In the genomic region with DNA sequence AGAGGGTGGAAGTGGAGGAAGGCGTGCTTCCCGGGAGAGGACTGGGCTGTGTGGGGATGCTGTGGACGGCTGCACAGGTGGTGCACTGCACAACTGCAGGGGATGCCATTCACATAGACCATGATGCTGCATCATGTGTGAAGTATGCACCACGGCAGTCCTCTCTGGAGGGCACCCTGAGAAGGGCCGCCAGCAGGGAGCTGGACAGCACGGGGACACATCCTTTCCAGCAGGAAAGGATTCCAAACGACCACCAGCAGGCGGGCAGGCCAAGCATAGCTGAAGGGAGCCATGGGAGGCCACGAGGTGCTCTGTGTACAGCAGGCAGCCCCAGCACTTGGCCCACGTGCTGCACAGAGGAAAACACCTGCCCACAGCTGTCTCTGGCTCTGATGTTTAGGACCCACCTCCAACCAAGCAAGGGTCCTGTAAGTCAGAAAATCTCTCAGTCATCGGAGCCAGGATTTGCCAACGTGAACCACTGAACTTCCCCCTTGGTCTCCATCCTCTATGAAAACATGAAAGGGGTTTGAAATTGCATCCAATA, we compare ENCODE assay signal across 20 cellular contexts. TPM values are rescaled to one million over a fixed set of nuclear protein-coding genes. Genes with fewer than 3 reads are reported as not detected.
"Had no signal": no experiment of that assay in that cellular context is flagged by ENCODE, and none has a peak within 500 bp of the region (broad histone marks: within the 10 kb centered on the region; RNA-seq: fewer than 3 reads in every experiment).

No MANE protein-coding gene starts in this region.

- H3K4me1 ChIP-seq: breast epithelium, foreskin keratinocyte, prostate gland, stomach, suprapubic skin, uterus had no signal

- H3K36me3 ChIP-seq: breast epithelium, ovary, prostate gland, stomach, suprapubic skin, tibial nerve, uterus had no signal

- H3K9me3 Mint-ChIP-seq: activated naive CD8-positive, alpha-beta T cell treated with anti-CD3 and anti-CD28 coated beads for 36 hours; naive thymus-derived CD4-positive, alpha-beta T cell had no signal

- FAIRE-seq: endometrium, kidney had no signal

- H3K27me3 ChIP-seq: breast epithelium, ovary, suprapubic skin, tibial nerve, uterus had no signal

- H3K4me3 Mint-ChIP-seq: activated naive CD8-positive, alpha-beta T cell treated with anti-CD3 and anti-CD28 coated beads for 36 hours; naive thymus-derived CD4-positive, alpha-beta T cell had no signal

- H3K9me3 ChIP-seq: breast epithelium, ovary, prostate gland, stomach, suprapubic skin, tibial nerve, uterus had no signal

- ATAC-seq: foreskin keratinocyte; naive thymus-derived CD4-positive, alpha-beta T cell had no signal

- H3K4me3 ChIP-seq: breast epithelium, lung, ovary, prostate gland, stomach, suprapubic skin, tibial nerve, uterus had no signal

- H3K27ac Mint-ChIP-seq: activated naive CD8-positive, alpha-beta T cell treated with anti-CD3 and anti-CD28 coated beads for 36 hours; naive thymus-derived CD4-positive, alpha-beta T cell had no signal

- DNase-seq: activated CD4-positive, alpha-beta T cell treated with anti-CD3 and anti-CD28 coated beads for 1 hour; activated naive CD8-positive, alpha-beta T cell treated with anti-CD3 and anti-CD28 coated beads for 36 hours; activated T-cell treated with anti-CD3 and anti-CD28 coated beads, Interleukin-2, amount 50 U/mL, for 1 hour; cortex of kidney; erythroblast; foreskin keratinocyte; kidney; naive thymus-derived CD4-positive, alpha-beta T cell; ovary; stimulated activated CD4-positive, alpha-beta T cell treated with anti-CD3 and anti-CD28 coated beads, Interleukin-12 subunit alpha, Interleukin-12 subunit beta, amount 100 ng/mL, for 4 hours; stomach; T-helper 1 cell; T-helper 9 cell; uterus had no signal

- H3K27ac ChIP-seq: breast epithelium, foreskin keratinocyte, ovary, prostate gland, stomach, suprapubic skin, tibial nerve, uterus had no signal

- H3K36me3 Mint-ChIP-seq: activated naive CD8-positive, alpha-beta T cell treated with anti-CD3 and anti-CD28 coated beads for 36 hours had no signal

RNA-seq across cellular contexts. Expression of a gene that starts 25.6 kb away (rescaled TPM):
- total RNA-seq: foreskin keratinocyte had no signal
- polyA plus RNA-seq: foreskin keratinocyte; naive thymus-derived CD4-positive, alpha-beta T cell had no signal
